1 cellular context compared by ENCODE assay signal in the genomic region with DNA sequence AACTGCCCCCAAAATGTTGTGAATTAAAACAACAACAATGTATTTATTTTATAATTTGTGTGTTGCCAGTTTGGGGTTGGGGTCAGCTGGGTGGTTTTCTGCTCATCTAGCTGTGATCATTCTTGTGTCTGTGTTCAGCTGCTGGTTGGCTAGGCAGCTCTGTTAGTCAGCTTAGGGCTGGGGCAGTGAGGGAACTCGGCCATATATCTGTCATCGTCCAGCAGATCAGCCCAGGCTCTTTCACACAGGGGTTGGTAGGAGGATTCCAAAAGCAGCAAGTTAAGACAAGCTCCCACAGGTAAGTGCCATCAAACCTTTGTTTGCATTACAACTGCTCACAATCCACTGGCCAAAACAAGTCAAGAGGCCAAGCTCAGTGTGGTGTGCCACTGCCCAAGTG.
TF ChIP-seq lines count a peak whose summit lies in the region.

No MANE protein-coding gene starts in this region.

TF ChIP-seq in K562, 482 proteins besides CTCF, POLR2A, EP300 and RAD21 (continued from another document and continues in another):
- TF ChIP-seq, protein P1, sequence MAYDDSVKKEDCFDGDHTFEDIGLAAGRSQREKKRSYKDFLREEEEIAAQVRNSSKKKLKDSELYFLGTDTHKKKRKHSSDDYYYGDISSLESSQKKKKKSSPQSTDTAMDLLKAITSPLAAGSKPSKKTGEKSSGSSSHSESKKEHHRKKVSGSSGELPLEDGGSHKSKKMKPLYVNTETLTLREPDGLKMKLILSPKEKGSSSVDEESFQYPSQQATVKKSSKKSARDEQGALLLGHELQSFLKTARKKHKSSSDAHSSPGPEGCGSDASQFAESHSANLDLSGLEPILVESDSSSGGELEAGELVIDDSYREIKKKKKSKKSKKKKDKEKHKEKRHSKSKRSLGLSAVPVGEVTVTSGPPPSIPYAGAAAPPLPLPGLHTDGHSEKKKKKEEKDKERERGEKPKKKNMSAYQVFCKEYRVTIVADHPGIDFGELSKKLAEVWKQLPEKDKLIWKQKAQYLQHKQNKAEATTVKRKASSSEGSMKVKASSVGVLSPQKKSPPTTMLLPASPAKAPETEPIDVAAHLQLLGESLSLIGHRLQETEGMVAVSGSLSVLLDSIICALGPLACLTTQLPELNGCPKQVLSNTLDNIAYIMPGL (CRISPR knock-in tag; IDR thresholded peaks at IDR 0.05) = no peak
- TF ChIP-seq, protein P2, sequence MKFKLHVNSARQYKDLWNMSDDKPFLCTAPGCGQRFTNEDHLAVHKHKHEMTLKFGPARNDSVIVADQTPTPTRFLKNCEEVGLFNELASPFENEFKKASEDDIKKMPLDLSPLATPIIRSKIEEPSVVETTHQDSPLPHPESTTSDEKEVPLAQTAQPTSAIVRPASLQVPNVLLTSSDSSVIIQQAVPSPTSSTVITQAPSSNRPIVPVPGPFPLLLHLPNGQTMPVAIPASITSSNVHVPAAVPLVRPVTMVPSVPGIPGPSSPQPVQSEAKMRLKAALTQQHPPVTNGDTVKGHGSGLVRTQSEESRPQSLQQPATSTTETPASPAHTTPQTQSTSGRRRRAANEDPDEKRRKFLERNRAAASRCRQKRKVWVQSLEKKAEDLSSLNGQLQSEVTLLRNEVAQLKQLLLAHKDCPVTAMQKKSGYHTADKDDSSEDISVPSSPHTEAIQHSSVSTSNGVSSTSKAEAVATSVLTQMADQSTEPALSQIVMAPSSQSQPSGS (CRISPR knock-in tag; IDR thresholded peaks at IDR 0.05) = no peak
- no peak for TF ChIP-seq RAD51 (IDR thresholded peaks at IDR 0.05; ENCODE audit: borderline replicate concordance, low read depth)
- TF ChIP-seq, protein P3, sequence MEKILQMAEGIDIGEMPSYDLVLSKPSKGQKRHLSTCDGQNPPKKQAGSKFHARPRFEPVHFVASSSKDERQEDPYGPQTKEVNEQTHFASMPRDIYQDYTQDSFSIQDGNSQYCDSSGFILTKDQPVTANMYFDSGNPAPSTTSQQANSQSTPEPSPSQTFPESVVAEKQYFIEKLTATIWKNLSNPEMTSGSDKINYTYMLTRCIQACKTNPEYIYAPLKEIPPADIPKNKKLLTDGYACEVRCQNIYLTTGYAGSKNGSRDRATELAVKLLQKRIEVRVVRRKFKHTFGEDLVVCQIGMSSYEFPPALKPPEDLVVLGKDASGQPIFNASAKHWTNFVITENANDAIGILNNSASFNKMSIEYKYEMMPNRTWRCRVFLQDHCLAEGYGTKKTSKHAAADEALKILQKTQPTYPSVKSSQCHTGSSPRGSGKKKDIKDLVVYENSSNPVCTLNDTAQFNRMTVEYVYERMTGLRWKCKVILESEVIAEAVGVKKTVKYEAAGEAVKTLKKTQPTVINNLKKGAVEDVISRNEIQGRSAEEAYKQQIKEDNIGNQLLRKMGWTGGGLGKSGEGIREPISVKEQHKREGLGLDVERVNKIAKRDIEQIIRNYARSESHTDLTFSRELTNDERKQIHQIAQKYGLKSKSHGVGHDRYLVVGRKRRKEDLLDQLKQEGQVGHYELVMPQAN (IDR thresholded peaks at IDR 0.05; ENCODE audit: borderline replicate concordance) = no peak
- no peak for TF ChIP-seq NCOA1 (IDR thresholded peaks at IDR 0.05; ENCODE audit: low read depth)
- TF ChIP-seq RCOR1 (IDR thresholded peaks at IDR 0.05; ENCODE audit: borderline replicate concordance in 1 of 2, low read depth in 2 of 2, low read length in 2 of 2) = peak in 1 of 2 experiments; percentile 51; a peak in 2 of 4 replicates
- TF ChIP-seq ZC3H4 (CRISPR knock-in tag; IDR thresholded peaks at IDR 0.05; ENCODE audit: borderline replicate concordance) = no peak
- TF ChIP-seq FOXJ2 (tag; IDR thresholded peaks at IDR 0.05) = 0 out of 2 replicates have a peak, but pooled peaks have one; percentile 24
- TF ChIP-seq DNMT1 (IDR thresholded peaks at IDR 0.05) = no peak
- TF ChIP-seq, protein P4, sequence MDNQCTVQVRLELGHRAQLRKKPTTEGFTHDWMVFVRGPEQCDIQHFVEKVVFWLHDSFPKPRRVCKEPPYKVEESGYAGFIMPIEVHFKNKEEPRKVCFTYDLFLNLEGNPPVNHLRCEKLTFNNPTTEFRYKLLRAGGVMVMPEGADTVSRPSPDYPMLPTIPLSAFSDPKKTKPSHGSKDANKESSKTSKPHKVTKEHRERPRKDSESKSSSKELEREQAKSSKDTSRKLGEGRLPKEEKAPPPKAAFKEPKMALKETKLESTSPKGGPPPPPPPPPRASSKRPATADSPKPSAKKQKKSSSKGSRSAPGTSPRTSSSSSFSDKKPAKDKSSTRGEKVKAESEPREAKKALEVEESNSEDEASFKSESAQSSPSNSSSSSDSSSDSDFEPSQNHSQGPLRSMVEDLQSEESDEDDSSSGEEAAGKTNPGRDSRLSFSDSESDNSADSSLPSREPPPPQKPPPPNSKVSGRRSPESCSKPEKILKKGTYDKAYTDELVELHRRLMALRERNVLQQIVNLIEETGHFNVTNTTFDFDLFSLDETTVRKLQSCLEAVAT (IDR thresholded peaks at IDR 0.05) = 0 out of 4 replicates have a peak, but pooled peaks of 1 of the 2 experiments have one; percentile 23
- TF ChIP-seq, protein P5, sequence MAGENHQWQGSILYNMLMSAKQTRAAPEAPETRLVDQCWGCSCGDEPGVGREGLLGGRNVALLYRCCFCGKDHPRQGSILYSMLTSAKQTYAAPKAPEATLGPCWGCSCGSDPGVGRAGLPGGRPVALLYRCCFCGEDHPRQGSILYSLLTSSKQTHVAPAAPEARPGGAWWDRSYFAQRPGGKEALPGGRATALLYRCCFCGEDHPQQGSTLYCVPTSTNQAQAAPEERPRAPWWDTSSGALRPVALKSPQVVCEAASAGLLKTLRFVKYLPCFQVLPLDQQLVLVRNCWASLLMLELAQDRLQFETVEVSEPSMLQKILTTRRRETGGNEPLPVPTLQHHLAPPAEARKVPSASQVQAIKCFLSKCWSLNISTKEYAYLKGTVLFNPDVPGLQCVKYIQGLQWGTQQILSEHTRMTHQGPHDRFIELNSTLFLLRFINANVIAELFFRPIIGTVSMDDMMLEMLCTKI (IDR thresholded peaks at IDR 0.05; ENCODE audit: partially characterized antibody) = no peak
- TF ChIP-seq, protein P6, sequence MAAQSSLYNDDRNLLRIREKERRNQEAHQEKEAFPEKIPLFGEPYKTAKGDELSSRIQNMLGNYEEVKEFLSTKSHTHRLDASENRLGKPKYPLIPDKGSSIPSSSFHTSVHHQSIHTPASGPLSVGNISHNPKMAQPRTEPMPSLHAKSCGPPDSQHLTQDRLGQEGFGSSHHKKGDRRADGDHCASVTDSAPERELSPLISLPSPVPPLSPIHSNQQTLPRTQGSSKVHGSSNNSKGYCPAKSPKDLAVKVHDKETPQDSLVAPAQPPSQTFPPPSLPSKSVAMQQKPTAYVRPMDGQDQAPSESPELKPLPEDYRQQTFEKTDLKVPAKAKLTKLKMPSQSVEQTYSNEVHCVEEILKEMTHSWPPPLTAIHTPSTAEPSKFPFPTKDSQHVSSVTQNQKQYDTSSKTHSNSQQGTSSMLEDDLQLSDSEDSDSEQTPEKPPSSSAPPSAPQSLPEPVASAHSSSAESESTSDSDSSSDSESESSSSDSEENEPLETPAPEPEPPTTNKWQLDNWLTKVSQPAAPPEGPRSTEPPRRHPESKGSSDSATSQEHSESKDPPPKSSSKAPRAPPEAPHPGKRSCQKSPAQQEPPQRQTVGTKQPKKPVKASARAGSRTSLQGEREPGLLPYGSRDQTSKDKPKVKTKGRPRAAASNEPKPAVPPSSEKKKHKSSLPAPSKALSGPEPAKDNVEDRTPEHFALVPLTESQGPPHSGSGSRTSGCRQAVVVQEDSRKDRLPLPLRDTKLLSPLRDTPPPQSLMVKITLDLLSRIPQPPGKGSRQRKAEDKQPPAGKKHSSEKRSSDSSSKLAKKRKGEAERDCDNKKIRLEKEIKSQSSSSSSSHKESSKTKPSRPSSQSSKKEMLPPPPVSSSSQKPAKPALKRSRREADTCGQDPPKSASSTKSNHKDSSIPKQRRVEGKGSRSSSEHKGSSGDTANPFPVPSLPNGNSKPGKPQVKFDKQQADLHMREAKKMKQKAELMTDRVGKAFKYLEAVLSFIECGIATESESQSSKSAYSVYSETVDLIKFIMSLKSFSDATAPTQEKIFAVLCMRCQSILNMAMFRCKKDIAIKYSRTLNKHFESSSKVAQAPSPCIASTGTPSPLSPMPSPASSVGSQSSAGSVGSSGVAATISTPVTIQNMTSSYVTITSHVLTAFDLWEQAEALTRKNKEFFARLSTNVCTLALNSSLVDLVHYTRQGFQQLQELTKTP (IDR thresholded peaks at IDR 0.05; ENCODE audit: low read depth in 1 of 2, partially characterized antibody in 2 of 2) = no peak
- 0 out of 2 replicates have a peak, but pooled peaks have one; percentile 10 for TF ChIP-seq CBFA2T2 (conservative IDR thresholded peaks at IDR 0.05)
- TF ChIP-seq, protein P7, sequence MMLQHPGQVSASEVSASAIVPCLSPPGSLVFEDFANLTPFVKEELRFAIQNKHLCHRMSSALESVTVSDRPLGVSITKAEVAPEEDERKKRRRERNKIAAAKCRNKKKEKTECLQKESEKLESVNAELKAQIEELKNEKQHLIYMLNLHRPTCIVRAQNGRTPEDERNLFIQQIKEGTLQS (IDR thresholded peaks at IDR 0.05) = peak; percentile 20; the same call in 1 of the 2 replicates
- TF ChIP-seq, protein P7 (CRISPR knock-in tag; conservative IDR thresholded peaks at IDR 0.05) = no peak
- TF ChIP-seq SMAD4 (CRISPR knock-in tag; conservative IDR thresholded peaks at IDR 0.05) = 0 out of 2 replicates have a peak, but pooled peaks have one; percentile 14
- TF ChIP-seq TCF3 (CRISPR knock-in tag; IDR thresholded peaks at IDR 0.05) = peak; percentile 15; the same call in 1 of the 2 replicates
- TF ChIP-seq NCOA2 (IDR thresholded peaks at IDR 0.05; ENCODE audit: partially characterized antibody in 2 of 2) = no peak
- TF ChIP-seq, protein P8, sequence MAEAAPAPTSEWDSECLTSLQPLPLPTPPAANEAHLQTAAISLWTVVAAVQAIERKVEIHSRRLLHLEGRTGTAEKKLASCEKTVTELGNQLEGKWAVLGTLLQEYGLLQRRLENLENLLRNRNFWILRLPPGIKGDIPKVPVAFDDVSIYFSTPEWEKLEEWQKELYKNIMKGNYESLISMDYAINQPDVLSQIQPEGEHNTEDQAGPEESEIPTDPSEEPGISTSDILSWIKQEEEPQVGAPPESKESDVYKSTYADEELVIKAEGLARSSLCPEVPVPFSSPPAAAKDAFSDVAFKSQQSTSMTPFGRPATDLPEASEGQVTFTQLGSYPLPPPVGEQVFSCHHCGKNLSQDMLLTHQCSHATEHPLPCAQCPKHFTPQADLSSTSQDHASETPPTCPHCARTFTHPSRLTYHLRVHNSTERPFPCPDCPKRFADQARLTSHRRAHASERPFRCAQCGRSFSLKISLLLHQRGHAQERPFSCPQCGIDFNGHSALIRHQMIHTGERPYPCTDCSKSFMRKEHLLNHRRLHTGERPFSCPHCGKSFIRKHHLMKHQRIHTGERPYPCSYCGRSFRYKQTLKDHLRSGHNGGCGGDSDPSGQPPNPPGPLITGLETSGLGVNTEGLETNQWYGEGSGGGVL (CRISPR knock-in tag; IDR thresholded peaks at IDR 0.05) = no peak
- TF ChIP-seq, protein P9, sequence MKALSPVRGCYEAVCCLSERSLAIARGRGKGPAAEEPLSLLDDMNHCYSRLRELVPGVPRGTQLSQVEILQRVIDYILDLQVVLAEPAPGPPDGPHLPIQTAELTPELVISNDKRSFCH (CRISPR knock-in tag; IDR thresholded peaks at IDR 0.05) = no peak
- TF ChIP-seq, protein P9 (tag; IDR thresholded peaks at IDR 0.05) = peak; percentile 67
- TF ChIP-seq YBX1 (IDR thresholded peaks at IDR 0.05) = no peak
- no peak for TF ChIP-seq ZNF785 (CRISPR knock-in tag; IDR thresholded peaks at IDR 0.05)
- TF ChIP-seq HMG20B (CRISPR knock-in tag; IDR thresholded peaks at IDR 0.05) = no peak
- no peak for TF ChIP-seq PTRF (tag; IDR thresholded peaks at IDR 0.05)
- TF ChIP-seq SMARCA4 (IDR thresholded peaks at IDR 0.05) = peak; percentile 70; the same call in 1 of the 2 replicates
- TF ChIP-seq, protein P10, sequence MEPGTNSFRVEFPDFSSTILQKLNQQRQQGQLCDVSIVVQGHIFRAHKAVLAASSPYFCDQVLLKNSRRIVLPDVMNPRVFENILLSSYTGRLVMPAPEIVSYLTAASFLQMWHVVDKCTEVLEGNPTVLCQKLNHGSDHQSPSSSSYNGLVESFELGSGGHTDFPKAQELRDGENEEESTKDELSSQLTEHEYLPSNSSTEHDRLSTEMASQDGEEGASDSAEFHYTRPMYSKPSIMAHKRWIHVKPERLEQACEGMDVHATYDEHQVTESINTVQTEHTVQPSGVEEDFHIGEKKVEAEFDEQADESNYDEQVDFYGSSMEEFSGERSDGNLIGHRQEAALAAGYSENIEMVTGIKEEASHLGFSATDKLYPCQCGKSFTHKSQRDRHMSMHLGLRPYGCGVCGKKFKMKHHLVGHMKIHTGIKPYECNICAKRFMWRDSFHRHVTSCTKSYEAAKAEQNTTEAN (CRISPR knock-in tag; IDR thresholded peaks at IDR 0.05) = no peak
- no peak for TF ChIP-seq RBBP5 (IDR thresholded peaks at IDR 0.05; ENCODE audit: borderline replicate concordance, insufficient read depth, low read length, poor library complexity, severe bottlenecking)
- no peak for TF ChIP-seq TOE1 (IDR thresholded peaks at IDR 0.05; ENCODE audit: borderline replicate concordance)
- no peak for TF ChIP-seq TOE1 (CRISPR knock-in tag; IDR thresholded peaks at IDR 0.05; ENCODE audit: borderline replicate concordance, low read depth)
- TF ChIP-seq SUPT5H (IDR thresholded peaks at IDR 0.05) = no peak
- no peak for TF ChIP-seq MCM7 (IDR thresholded peaks at IDR 0.05)
- TF ChIP-seq, protein P11, sequence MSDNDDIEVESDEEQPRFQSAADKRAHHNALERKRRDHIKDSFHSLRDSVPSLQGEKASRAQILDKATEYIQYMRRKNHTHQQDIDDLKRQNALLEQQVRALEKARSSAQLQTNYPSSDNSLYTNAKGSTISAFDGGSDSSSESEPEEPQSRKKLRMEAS (CRISPR knock-in tag; IDR thresholded peaks at IDR 0.05) = no peak
- TF ChIP-seq ZNF696 (CRISPR knock-in tag; conservative IDR thresholded peaks at IDR 0.05) = no peak
- no peak for TF ChIP-seq KLF1 (tag; IDR thresholded peaks at IDR 0.05)
